ENCODE assay signal across 11 cellular contexts in the genomic region with DNA sequence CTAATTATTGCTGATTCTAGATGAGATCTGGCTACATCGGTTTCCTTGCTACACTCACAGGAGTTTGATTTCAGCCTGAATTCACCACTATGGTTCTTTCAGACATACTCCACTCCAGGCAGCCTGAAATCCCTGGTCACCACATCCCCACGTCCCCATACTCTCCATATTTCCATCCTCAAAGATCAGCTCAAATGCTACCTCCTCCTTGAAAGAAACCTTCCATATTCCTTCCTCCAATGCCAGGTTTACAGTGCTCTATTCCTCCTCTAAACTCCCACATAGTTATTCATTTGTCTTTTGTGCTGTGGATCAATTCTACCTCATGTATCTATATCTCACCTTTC.
"Had no signal": no experiment of that assay in that cellular context is flagged by ENCODE, and none has a peak within 500 bp of the region (broad histone marks: within the 10 kb centered on the region; RNA-seq: fewer than 3 reads in every experiment).

No MANE protein-coding gene starts in this region.

- H3K27ac Mint-ChIP-seq: activated naive CD4-positive, alpha-beta T cell treated with anti-CD3 and anti-CD28 coated beads, Interleukin-2, amount 50 U/mL, for 72 hours; mesothelial cell of epicardium; naive B cell; stimulated activated effector memory CD8-positive, alpha-beta T cell treated with anti-CD3 and anti-CD28 coated beads, Interleukin-12 subunit alpha, Interleukin-12 subunit beta, amount 100 ng/mL, for 72 hours had no signal

- H3K4me3 Mint-ChIP-seq: mesothelial cell of epicardium; naive B cell; stimulated activated effector memory CD8-positive, alpha-beta T cell treated with anti-CD3 and anti-CD28 coated beads, Interleukin-12 subunit alpha, Interleukin-12 subunit beta, amount 100 ng/mL, for 72 hours had no signal

- H3K27me3 ChIP-seq: gastroesophageal sphincter, transverse colon had no signal

- ATAC-seq: activated CD4-positive, CD25-positive, alpha-beta regulatory T cell treated with anti-CD3 and anti-CD28 coated beads, Interleukin-2, amount 50 U/mL, for 24 hours; activated naive CD4-positive, alpha-beta T cell treated with anti-CD3 and anti-CD28 coated beads, Interleukin-2, amount 50 U/mL, for 72 hours; gastroesophageal sphincter; right cardiac atrium; stimulated activated effector memory CD8-positive, alpha-beta T cell treated with anti-CD3 and anti-CD28 coated beads, Interleukin-12 subunit alpha, Interleukin-12 subunit beta, amount 100 ng/mL, for 72 hours had no signal

- H3K4me3 ChIP-seq: gastroesophageal sphincter, transverse colon had no signal

- H3K9me3 ChIP-seq: gastroesophageal sphincter, transverse colon had no signal

- H3K36me3 ChIP-seq: gastroesophageal sphincter, transverse colon had no signal

- H3K36me3 Mint-ChIP-seq: activated naive CD4-positive, alpha-beta T cell treated with anti-CD3 and anti-CD28 coated beads, Interleukin-2, amount 50 U/mL, for 72 hours; mesothelial cell of epicardium; naive B cell; stimulated activated effector memory CD8-positive, alpha-beta T cell treated with anti-CD3 and anti-CD28 coated beads, Interleukin-12 subunit alpha, Interleukin-12 subunit beta, amount 100 ng/mL, for 72 hours had no signal

- H3K9me3 Mint-ChIP-seq: activated naive CD4-positive, alpha-beta T cell treated with anti-CD3 and anti-CD28 coated beads, Interleukin-2, amount 50 U/mL, for 72 hours; mesothelial cell of epicardium; naive B cell; stimulated activated effector memory CD8-positive, alpha-beta T cell treated with anti-CD3 and anti-CD28 coated beads, Interleukin-12 subunit alpha, Interleukin-12 subunit beta, amount 100 ng/mL, for 72 hours had no signal

- DNase-seq: activated effector memory CD4-positive, alpha-beta T cell treated with anti-CD3 and anti-CD28 coated beads, Interleukin-2, amount 50 U/mL, for 16 hours; amniotic stem cell; effector CD4-positive, alpha-beta T cell; naive B cell; right cardiac atrium had no signal

- H3K4me1 Mint-ChIP-seq: naive B cell; stimulated activated effector memory CD8-positive, alpha-beta T cell treated with anti-CD3 and anti-CD28 coated beads, Interleukin-12 subunit alpha, Interleukin-12 subunit beta, amount 100 ng/mL, for 72 hours had no signal
